Comparison of ENCODE assay signal across 36 cellular contexts in the genomic region with DNA sequence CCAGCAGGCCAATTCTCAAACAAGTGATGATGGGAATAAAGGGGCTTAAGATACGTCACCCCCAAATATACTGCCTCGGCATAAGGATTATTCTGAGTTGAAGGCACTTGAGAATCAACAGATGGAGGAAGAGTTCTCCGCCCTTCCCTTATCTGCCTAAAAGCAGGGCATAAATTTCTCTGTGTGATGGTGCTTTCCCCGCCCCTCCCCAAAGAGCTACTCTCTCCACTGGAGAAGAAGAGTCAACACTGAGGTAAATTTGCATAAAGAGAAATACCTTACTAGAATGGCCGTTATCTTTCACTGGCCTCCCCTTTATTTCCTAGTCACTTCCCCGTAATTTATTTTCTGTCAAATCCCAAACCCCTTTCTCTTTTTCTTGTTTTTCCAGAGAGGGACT. TPM values are rescaled to one million over a fixed set of nuclear protein-coding genes. Genes with fewer than 3 reads are reported as not detected.
"Had no signal": no experiment of that assay in that cellular context is flagged by ENCODE, and none has a peak within 500 bp of the region (broad histone marks: within the 10 kb centered on the region; RNA-seq: fewer than 3 reads in every experiment).

No MANE protein-coding gene starts in this region.

- H3K4me2 ChIP-seq: smooth muscle cell had no signal

- FAIRE-seq: islet of Langerhans, kidney had no signal

- H3K9me3 ChIP-seq: left lung, lower lobe of right lung, neutrophil, ovary, right atrium auricular region, right lobe of liver, stomach, testis, thyroid gland, transverse colon, upper lobe of left lung, vagina had no signal

- ATAC-seq: left colon; left lung; lower lobe of right lung; naive thymus-derived CD8-positive, alpha-beta T cell; right lobe of liver; stimulated activated memory B cell treated with anti-CD40 and anti-IgM and Interleukin-4, amounts not matched to agents 10 μg/mL and 1 μg/mL and 100 μg/mL, for 72 hours; stimulated activated naive CD8-positive, alpha-beta T cell treated with anti-CD3 and anti-CD28 coated beads, Interleukin-15, Interleukin-2, amounts not matched to agents 100 U/mL and 50 U/mL, for 24 hours had no signal

- H3K4me3 ChIP-seq: left lung, lower lobe of right lung, ovary, right atrium auricular region, right lobe of liver, smooth muscle cell, stomach, testis, thyroid gland, transverse colon, upper lobe of left lung, vagina had no signal

- H3K36me3 ChIP-seq: left lung, lower lobe of right lung, neutrophil, ovary, right atrium auricular region, right lobe of liver, stomach, thyroid gland, transverse colon, upper lobe of left lung, vagina had no signal

- DNase-seq: hypothalamus; immature natural killer cell; kidney; left colon; left lung; lower lobe of right lung; mammary epithelial cell; mesenchymal stem cell; naive thymus-derived CD8-positive, alpha-beta T cell; occipital lobe; ovary; right lobe of liver; stimulated activated CD4-positive, alpha-beta T cell treated with anti-CD3 and anti-CD28 coated beads, Interleukin-1b, Interleukin-23, amount 100 ng/mL, for 48 hours; stimulated activated CD4-positive, alpha-beta T cell treated with anti-CD3 and anti-CD28 coated beads, Interleukin-2, amount 100 ng/mL, for 48 hours; stimulated activated CD4-positive, alpha-beta T cell treated with anti-CD3 and anti-CD28 coated beads, Interleukin-4, amount 100 ng/mL, for 4 hours; stimulated activated CD8-positive, alpha-beta memory T cell treated with anti-CD3 and anti-CD28 coated beads, Interleukin-4, amount 100 ng/mL, for 48 hours; stimulated activated naive CD8-positive, alpha-beta T cell treated with anti-CD3 and anti-CD28 coated beads, Interleukin-15, Interleukin-2, amounts not matched to agents 100 U/mL and 50 U/mL, for 24 hours; stomach; testis; thyroid gland; transverse colon; upper lobe of left lung had no signal

- H3K27ac ChIP-seq: left lung, lower lobe of right lung, neutrophil, ovary, right atrium auricular region, right lobe of liver, stomach, testis, thyroid gland, transverse colon, upper lobe of left lung, vagina had no signal

- H3K4me1 ChIP-seq: left lung, lower lobe of right lung, right atrium auricular region, right lobe of liver, stomach, testis, thyroid gland, transverse colon, upper lobe of left lung, vagina had no signal

- H3K27me3 ChIP-seq: left lung, neutrophil, ovary, right atrium auricular region, right lobe of liver, stomach, testis, thyroid gland, transverse colon, upper lobe of left lung, vagina had no signal

RNA-seq across cellular contexts. Expression of gene BECN2, which starts 18.7 kb away (rescaled TPM):
- total RNA-seq: kidney; left colon; left lung; liver; lower lobe of right lung; mammary epithelial cell; mucosa of gallbladder; naive thymus-derived CD8-positive, alpha-beta T cell; neural crest cell; occipital lobe; ovary; progenitor cell of endocrine pancreas; pulmonary artery endothelial cell; renal cortical epithelial cell; right atrium auricular region; right lobe of liver; skeletal muscle tissue; smooth muscle cell; stomach; testis; thyroid gland; transverse colon; upper lobe of left lung; urinary bladder; vagina had no signal
- polyA plus RNA-seq: immature natural killer cell; liver; mammary epithelial cell; naive thymus-derived CD8-positive, alpha-beta T cell; ovary; smooth muscle cell; stomach; urinary bladder had no signal

RNA-seq across cellular contexts. Expression of gene MAP1LC3C, which starts 22.6 kb away (rescaled TPM):
- total RNA-seq: liver; mammary epithelial cell; naive thymus-derived CD8-positive, alpha-beta T cell; progenitor cell of endocrine pancreas; right atrium auricular region; smooth muscle cell had no signal
- polyA plus RNA-seq: immature natural killer cell; liver; mammary epithelial cell; naive thymus-derived CD8-positive, alpha-beta T cell had no signal
